Comparison of ENCODE assay signal across 1 cellular context in genomic region chr20:36202891-36203338, GRCh38.
TF ChIP-seq lines count a peak whose summit lies in the region.

No MANE protein-coding gene starts in this region.

TF ChIP-seq in HepG2, 621 proteins besides CTCF, POLR2A, EP300 and RAD21 (continued from another document):
- peak; percentile 34; the same call in 1 of the 2 replicates for TF ChIP-seq HMGXB3 (CRISPR knock-in tag; IDR thresholded peaks at IDR 0.05; ENCODE audit: borderline replicate concordance)
- no peak for TF ChIP-seq XBP1 (CRISPR knock-in tag; IDR thresholded peaks at IDR 0.05)
- 0 out of 2 replicates have a peak, but pooled peaks have one; percentile 39 for TF ChIP-seq ZNF441 (CRISPR knock-in tag; IDR thresholded peaks at IDR 0.05; ENCODE audit: borderline replicate concordance)
- TF ChIP-seq ZSCAN25 (CRISPR knock-in tag; IDR thresholded peaks at IDR 0.05), result peak; percentile 52; the same call in 1 of the 2 replicates
- TF ChIP-seq FOXK1 (CRISPR knock-in tag; IDR thresholded peaks at IDR 0.05; ENCODE audit: borderline replicate concordance, low read depth), result peak; percentile 20; the same call in 1 of the 2 replicates
- TF ChIP-seq ZNF280B (CRISPR knock-in tag; IDR thresholded peaks at IDR 0.05; ENCODE audit: borderline replicate concordance), result 0 out of 2 replicates have a peak, but pooled peaks have one; percentile 55
- TF ChIP-seq ZNF414 (CRISPR knock-in tag; IDR thresholded peaks at IDR 0.05), result 0 out of 2 replicates have a peak, but pooled peaks have one; percentile 42
- TF ChIP-seq MIER2 (CRISPR knock-in tag; IDR thresholded peaks at IDR 0.05), result 0 out of 2 replicates have a peak, but pooled peaks have one; percentile 46
- TF ChIP-seq RBAK (CRISPR knock-in tag; IDR thresholded peaks at IDR 0.05), result no peak
- TF ChIP-seq MYC (CRISPR knock-in tag; IDR thresholded peaks at IDR 0.05; ENCODE audit: borderline replicate concordance), result 0 out of 2 replicates have a peak, but pooled peaks have one; percentile 20
- peak; percentile 35; the same call in 1 of the 2 replicates for TF ChIP-seq MED1 (CRISPR knock-in tag; IDR thresholded peaks at IDR 0.05)
- TF ChIP-seq HDAC2 (CRISPR knock-in tag; IDR thresholded peaks at IDR 0.05), result 0 out of 2 replicates have a peak, but pooled peaks have one; percentile 14
- TF ChIP-seq MXD1 (CRISPR knock-in tag; IDR thresholded peaks at IDR 0.05), result 0 out of 2 replicates have a peak, but pooled peaks have one; percentile 27
TF ChIP-seq in HepG2: peak in this region for 98.
